ENCODE assay signal across 8 cellular contexts in genomic region chr6:33787336-33787953, GRCh38. TPM values are rescaled to one million over a fixed set of nuclear protein-coding genes. Genes with fewer than 3 reads are reported as not detected.
DNase-seq lines count a peak whose midpoint lies in the region; ATAC-seq and TF ChIP-seq lines count a peak whose summit lies in the region.

No MANE protein-coding gene starts in this region.

- no peaks in the 10 kb centered on the region for H3K27me3 ChIP-seq in cardiac muscle cell
- H3K27me3 ChIP-seq in ascending aorta: no peaks in the 10 kb centered on the region
- H3K27me3 ChIP-seq in right lobe of liver: no peaks in the 10 kb centered on the region
- H3K27me3 ChIP-seq in uterus: no peaks in the 10 kb centered on the region

- WGBS in right lobe of liver (ENCODE audit: insufficient coverage, low coverage, low lambda C conversion rate, missing lambda C conversion rate): 34% methylated on average over 7 of the region's 7 CpGs

- H3K4me3 ChIP-seq in cardiac muscle cell (peak overlapping the region; percentile 69), ascending aorta (peak overlapping the region; percentile 95), right lobe of liver (peak overlapping the region; percentile 81 to 97 (median 92)), uterus (peak overlapping the region; percentile 43 to 77)

- H3K4me1 ChIP-seq in cardiac muscle cell (ENCODE audit: low read depth) (peaks cover 14% of the 10 kb centered on the region), ascending aorta (peaks cover 13 to 29% of the 10 kb centered on the region in 2 donors), right lobe of liver (peaks cover 0 to 23% (median 2%) of the 10 kb centered on the region in 4 donors), uterus (peaks cover 8 to 19% of the 10 kb centered on the region in 2 donors)

- H3K36me3 ChIP-seq in cardiac muscle cell: peaks cover 17% of the 10 kb centered on the region
- H3K36me3 ChIP-seq in ascending aorta: peaks cover 28 to 29% of the 10 kb centered on the region in 2 donors
- peaks cover 6 to 22% (median 10%) of the 10 kb centered on the region in 4 donors for H3K36me3 ChIP-seq in right lobe of liver
- no peaks in the 10 kb centered on the region for H3K36me3 ChIP-seq in uterus

- TF ChIP-seq CTCF in cardiac muscle cell (IDR thresholded peaks at IDR 0.05; ENCODE audit: low read depth, low read length) (no peak), ascending aorta (IDR thresholded peaks at IDR 0.05) (no peak), right lobe of liver (IDR thresholded peaks at IDR 0.05) (no peak), uterus (IDR thresholded peaks at IDR 0.05) (no peak)

- TF ChIP-seq POLR2A in right lobe of liver (IDR thresholded peaks at IDR 0.05) (no peak), uterus (IDR thresholded peaks at IDR 0.05) (no peak)

- intact Hi-C loops in left ventricle myocardium superior (cut with micrococcal nuclease) (no loop called here), ascending aorta (cut with DNase I) (no loop called here), right lobe of liver (cut with DNase I) (no loop called here), uterus (cut with DNase I; ENCODE audit: low total_unique reads) (no loop called here), posterior cingulate gyrus (cut with DNase I) (loop anchor here (5.0 kb wide), 1 partner anchor 75 kb away; the partner anchor contains the start of gene UQCC2)

- H3K9me3 ChIP-seq in cardiac muscle cell (ENCODE audit: low read depth) (no peaks in the 10 kb centered on the region), ascending aorta (no peaks in the 10 kb centered on the region), right lobe of liver (no peaks in the 10 kb centered on the region), uterus (no peaks in the 10 kb centered on the region)

- DNase-seq in cardiac muscle cell (ENCODE audit: low read depth in 1 of 2, low spot score in 1 of 2) (peak in 1 of 2 donors; percentile 36), left ventricle myocardium superior (no peak), ascending aorta (ENCODE audit: low spot score in 2 of 2) (no peak), right lobe of liver (no peak), uterus (no peak), posterior cingulate gyrus (no peak)

- H3K27ac ChIP-seq in cardiac muscle cell: peak overlapping the region; percentile 96
- peak overlapping the region; percentile 97 to 98 for H3K27ac ChIP-seq in ascending aorta
- H3K27ac ChIP-seq in right lobe of liver: peak overlapping the region; percentile 91 to 95 (median 94)
- H3K27ac ChIP-seq in uterus: peak overlapping the region; percentile 95 to 97

- no peak for ATAC-seq in left ventricle myocardium superior
- ATAC-seq in right lobe of liver: no peak
- no peak for ATAC-seq in HG03565 (IDR thresholded peaks at IDR 0.05; ENCODE audit: unreplicated experiment)
- no peak for ATAC-seq in GM21528 (IDR thresholded peaks at IDR 0.05; ENCODE audit: low FRiP score, unreplicated experiment)

RNA-seq across cellular contexts. Expression of gene LEMD2, which starts 1.5 kb away (rescaled TPM):
- 67.3 and 78.2 TPM in 2 replicates for total RNA-seq in cardiac muscle cell
- 65.4 and 79.0 TPM in 2 replicates for polyA plus RNA-seq in cardiac muscle cell
- total RNA-seq in left ventricle myocardium superior: 22.5 TPM
- 104 TPM for total RNA-seq in ascending aorta
- 10 to 100 TPM; 17.8 to 28.0 (median 21.8) TPM for total RNA-seq in right lobe of liver
- total RNA-seq in uterus: 10 to 100 TPM; 31.0 to 83.3 (median 37.6) TPM

RNA-seq across cellular contexts. Expression of gene MLN, which starts 16.4 kb away (rescaled TPM):
- not detected in 2 replicates for total RNA-seq in cardiac muscle cell
- 0.55 TPM in 1 of 2 replicates, not detected in the other for polyA plus RNA-seq in cardiac muscle cell
- not detected for total RNA-seq in left ventricle myocardium superior
- total RNA-seq in ascending aorta: not detected
- not detected for total RNA-seq in right lobe of liver
- not detected for total RNA-seq in uterus

RNA-seq across cellular contexts. Expression of gene IP6K3, which starts 40.7 kb away (rescaled TPM):
- 3.9 and 5.0 TPM in 2 replicates for total RNA-seq in cardiac muscle cell
- 2.9 TPM in 2 replicates for polyA plus RNA-seq in cardiac muscle cell
- 47.5 TPM for total RNA-seq in left ventricle myocardium superior
- total RNA-seq in ascending aorta: not detected
- total RNA-seq in right lobe of liver: 10 to 100 TPM in 3 of 6 experiments, 1 to 10 TPM in 3; 4.8 to 28.0 (median 9.7) TPM
- total RNA-seq in uterus: 1 to 10 TPM in 3 of 4 donors, not detected in 1; 1.9 to 6.1 (median 5.5) TPM
